In genomic region chr6:156988276-156989158, GRCh38 we compare ENCODE assay signal across 9 cellular contexts.
A peak's percentile ranks its signal among the peaks of the same experiment; 100 is the strongest.
DNase-seq lines count a peak whose midpoint lies in the region; ATAC-seq and TF ChIP-seq lines count a peak whose summit lies in the region.
"Had no signal": no experiment of that assay in that cellular context is flagged by ENCODE, and none has a peak within 500 bp of the region (broad histone marks: within the 10 kb centered on the region; RNA-seq: fewer than 3 reads in every experiment).

No MANE protein-coding gene starts in this region.

- DNase-seq in NCI-H748 (lab: John Stamatoyannopoulos, UW; ENCODE audit: unreplicated experiment) (peak; percentile 17), NCI-H748 treated with DMSO at 0.1 percent for 48 hours (lab: John Stamatoyannopoulos, UW) (no peak), NCI-H2029 treated with DMSO at 0.1 percent for 48 hours (lab: John Stamatoyannopoulos, UW) (peak; percentile 23), glomerular visceral epithelial cell (ENCODE audit: extremely low spot score) (peak; percentile 36), OCI-M2 (lab: John Stamatoyannopoulos, UW; ENCODE audit: unreplicated experiment) (no peak), lower leg skin (ENCODE audit: low spot score in 2 of 2) (no peak)
- DNase-seq in stimulated activated CD4-positive, alpha-beta T cell treated with anti-CD3 and anti-CD28 coated beads, Interleukin-2, amount 100 ng/mL, for 24 hours: no peak
- DNase-seq: pancreas had no signal

- no peak for TF ChIP-seq CTCF in lower leg skin (IDR thresholded peaks at IDR 0.05)

- no peak for TF ChIP-seq POLR2A in lower leg skin (IDR thresholded peaks at IDR 0.05)

- intact Hi-C loops in lower leg skin (cut with DNase I; ENCODE audit: low total_unique reads): no loop called here

- 71 to 77% methylated on average over 6 of the region's 6 CpGs for WGBS in lower leg skin, 2 donors

- no peak overlapping the region for H3K4me3 ChIP-seq in lower leg skin (ENCODE audit: low read depth, poor library complexity, severe bottlenecking)
- H3K4me3 ChIP-seq: pancreas had no signal

- ATAC-seq in HG02642 (IDR thresholded peaks at IDR 0.05; ENCODE audit: poor library complexity, unreplicated experiment): peak; percentile 74

Comparison
In these comparisons a context has a peak if more than half of its experiments do, and no peak if none do; other contexts are left out.
1. DNase-seq: peak in NCI-H748 (single experiment), NCI-H2029 treated with DMSO at 0.1 percent for 48 hours (single experiment) and glomerular visceral epithelial cell (single experiment); none in NCI-H748 treated with DMSO at 0.1 percent for 48 hours (single experiment), OCI-M2 (single experiment), lower leg skin (0 of 2) and stimulated activated CD4-positive, alpha-beta T cell treated with anti-CD3 and anti-CD28 coated beads, Interleukin-2, amount 100 ng/mL, for 24 hours (0 of 2).